Comparison of ENCODE assay signal across 9 cellular contexts in the genomic region with DNA sequence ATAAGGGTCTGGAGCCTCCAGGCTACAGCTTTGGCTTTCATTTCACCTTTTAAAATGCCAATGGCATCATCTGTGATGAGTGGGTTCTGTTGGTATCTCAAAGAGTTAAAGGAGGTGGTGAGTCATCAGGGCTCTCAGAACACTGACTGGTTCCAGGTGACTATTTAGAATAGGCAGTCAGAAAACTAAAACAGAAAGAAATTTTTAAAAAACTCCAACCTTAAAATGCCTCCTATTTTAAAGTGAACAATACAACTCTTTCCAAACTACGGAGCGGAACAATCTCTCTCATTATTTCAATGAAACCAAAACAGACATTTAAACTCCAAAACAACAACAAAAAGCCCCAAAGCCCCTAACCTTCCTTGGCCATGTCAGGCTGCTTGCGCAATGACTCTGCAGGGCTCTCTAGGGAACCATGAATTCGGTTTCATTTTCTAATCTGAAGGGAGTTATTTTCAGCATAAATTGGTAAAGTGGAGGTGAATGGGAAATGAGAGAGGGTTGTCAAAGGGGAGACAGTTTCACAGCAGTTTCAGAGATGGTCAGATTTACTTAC.
DNase-seq lines count a peak whose midpoint lies in the region; ATAC-seq and TF ChIP-seq lines count a peak whose summit lies in the region.
"Had no signal": no experiment of that assay in that cellular context is flagged by ENCODE, and none has a peak within 500 bp of the region (broad histone marks: within the 10 kb centered on the region; RNA-seq: fewer than 3 reads in every experiment).

No MANE protein-coding gene starts in this region.

- H2AFZ ChIP-seq in SK-N-SH (ENCODE audit: low read depth) = no peak overlapping the region
- peak overlapping the region; percentile 42 for H2AFZ ChIP-seq in osteoblast (ENCODE audit: low read length)

- H3K4me1 ChIP-seq in SK-N-SH (ENCODE audit: control insufficient read depth in 1 of 2, insufficient read depth in 2 of 2, low read depth in 1 of 2, low read length in 1 of 2) (no peaks in the 10 kb centered on the region), osteoblast (ENCODE audit: insufficient read depth, low read length) (no peaks in the 10 kb centered on the region)

- H3F3A ChIP-seq in SK-N-SH (replicated peaks; ENCODE audit: insufficient read depth) = no peaks in the 10 kb centered on the region

- no peaks in the 10 kb centered on the region for H3K79me2 ChIP-seq in SK-N-SH (ENCODE audit: insufficient read depth)
- H3K79me2 ChIP-seq in osteoblast (ENCODE audit: insufficient read depth, low read length) = no peaks in the 10 kb centered on the region

- no peaks in the 10 kb centered on the region for H3K27me3 Mint-ChIP-seq in chondrocyte (ENCODE audit: low read depth)

- H3K4me1 Mint-ChIP-seq in chondrocyte (ENCODE audit: low read depth) = peaks cover 15% of the 10 kb centered on the region

- H3K36me3 Mint-ChIP-seq in chondrocyte (ENCODE audit: low read depth) = peaks cover 4% of the 10 kb centered on the region

- no peak for TF ChIP-seq CTCF in SK-N-SH (IDR thresholded peaks at IDR 0.05)
- TF ChIP-seq CTCF in osteoblast (IDR thresholded peaks at IDR 0.05; ENCODE audit: extremely low read depth, low read depth, low read length) = no peak
- no peak for TF ChIP-seq CTCF in chondrocyte (IDR thresholded peaks at IDR 0.05)

- TF ChIP-seq RAD21 in SK-N-SH (IDR thresholded peaks at IDR 0.05; ENCODE audit: low read length) = no peak

- CTCF ChIA-PET in SK-N-SH (lab: Yijun Ruan, JAX) = interaction anchor here (0.8 kb wide), 1 partner anchor 65 kb away, joined by 3 read pairs; no protein-coding TSS in a partner anchor

- H3K36me3 ChIP-seq in SK-N-SH (replicated peaks in 1 of 2; ENCODE audit: control insufficient read depth in 1 of 2, insufficient read depth in 2 of 2, low read length in 1 of 2) (no peaks in the 10 kb centered on the region), osteoblast (ENCODE audit: insufficient read depth, low read length) (no peaks in the 10 kb centered on the region)

- no peak overlapping the region for H3K27ac Mint-ChIP-seq in chondrocyte (ENCODE audit: unreplicated experiment)

- no peak overlapping the region for H3K9ac ChIP-seq in SK-N-SH

- DNase-seq in SK-N-SH = no peak
- peak; percentile 32 for DNase-seq in RPMI8226
- DNase-seq in osteoblast (ENCODE audit: insufficient read length, low spot score, missing footprints) = no peak
- DNase-seq in epidermal melanocyte (ENCODE audit: insufficient read length, low spot score) = no peak
- no peak for DNase-seq in GDM1 (lab: John Stamatoyannopoulos, UW)
- DNase-seq in chondrocyte (ENCODE audit: low spot score) = no peak

- 51% methylated on average over 4 of the region's 4 CpGs for WGBS in SK-N-SH (ENCODE audit: low lambda C conversion rate)

- POLR2A ChIA-PET in SK-N-SH (lab: Yijun Ruan, JAX) = no interaction called here

- H3K4me3 ChIP-seq in SK-N-SH (ENCODE audit: low read depth in 2 of 2, low read length in 1 of 2) = no peak overlapping the region
- peak overlapping the region; percentile 54 for H3K4me3 ChIP-seq in osteoblast (ENCODE audit: insufficient read depth, low read length)

- H3K9me3 ChIP-seq in SK-N-SH (no peaks in the 10 kb centered on the region), osteoblast (ENCODE audit: low read depth, low read length) (no peaks in the 10 kb centered on the region)

- H3K9me3 Mint-ChIP-seq in chondrocyte (ENCODE audit: low read depth) = peaks cover 3% of the 10 kb centered on the region

- H3K27me3 ChIP-seq in SK-N-SH (ENCODE audit: insufficient read depth) (no peaks in the 10 kb centered on the region), osteoblast (ENCODE audit: insufficient read depth, low read length) (no peaks in the 10 kb centered on the region)

- H3K4me2 ChIP-seq in SK-N-SH (no peak overlapping the region), osteoblast (ENCODE audit: insufficient read depth, low read length) (peak overlapping the region; percentile 68)

- no peaks in the 10 kb centered on the region for H3K9me2 ChIP-seq in SK-N-SH

- H4K20me1 ChIP-seq in SK-N-SH (ENCODE audit: insufficient read depth) (no peaks in the 10 kb centered on the region), osteoblast (ENCODE audit: insufficient read depth, low read length) (no peaks in the 10 kb centered on the region)

- ATAC-seq in SK-N-SH treated with all-trans-retinoic acid at 6 μM for 48 hours (no peak), HG02763 (IDR thresholded peaks at IDR 0.05; ENCODE audit: unreplicated experiment) (peak; percentile 97)

- TF ChIP-seq EP300 in SK-N-SH (IDR thresholded peaks at IDR 0.05; ENCODE audit: borderline replicate concordance in 1 of 2, low read depth in 1 of 2, low read length in 1 of 2) = no peak

- H3K27ac ChIP-seq in SK-N-SH (ENCODE audit: low read depth in 2 of 2, low read length in 1 of 2) (no peak overlapping the region), osteoblast (ENCODE audit: low read depth, low read length) (no peak overlapping the region)
- H3K27ac ChIP-seq: C4-2B had no signal

- H3K4me3 Mint-ChIP-seq in chondrocyte (ENCODE audit: unreplicated experiment) = no peak overlapping the region

TF ChIP-seq in SK-N-SH treated with all-trans-retinoic acid at 6 μM for 48 hours, 23 proteins besides CTCF, POLR2A, EP300 and RAD21:
- TF ChIP-seq CSDC2 (CRISPR knock-in tag; IDR thresholded peaks at IDR 0.05) (no peak), ISL1 (CRISPR knock-in tag; IDR thresholded peaks at IDR 0.05) (peak; percentile 38; the same call in 1 of the 2 replicates)

TF ChIP-seq in SK-N-SH, 30 proteins besides CTCF, POLR2A, EP300 and RAD21:
- TF ChIP-seq, protein P1, sequence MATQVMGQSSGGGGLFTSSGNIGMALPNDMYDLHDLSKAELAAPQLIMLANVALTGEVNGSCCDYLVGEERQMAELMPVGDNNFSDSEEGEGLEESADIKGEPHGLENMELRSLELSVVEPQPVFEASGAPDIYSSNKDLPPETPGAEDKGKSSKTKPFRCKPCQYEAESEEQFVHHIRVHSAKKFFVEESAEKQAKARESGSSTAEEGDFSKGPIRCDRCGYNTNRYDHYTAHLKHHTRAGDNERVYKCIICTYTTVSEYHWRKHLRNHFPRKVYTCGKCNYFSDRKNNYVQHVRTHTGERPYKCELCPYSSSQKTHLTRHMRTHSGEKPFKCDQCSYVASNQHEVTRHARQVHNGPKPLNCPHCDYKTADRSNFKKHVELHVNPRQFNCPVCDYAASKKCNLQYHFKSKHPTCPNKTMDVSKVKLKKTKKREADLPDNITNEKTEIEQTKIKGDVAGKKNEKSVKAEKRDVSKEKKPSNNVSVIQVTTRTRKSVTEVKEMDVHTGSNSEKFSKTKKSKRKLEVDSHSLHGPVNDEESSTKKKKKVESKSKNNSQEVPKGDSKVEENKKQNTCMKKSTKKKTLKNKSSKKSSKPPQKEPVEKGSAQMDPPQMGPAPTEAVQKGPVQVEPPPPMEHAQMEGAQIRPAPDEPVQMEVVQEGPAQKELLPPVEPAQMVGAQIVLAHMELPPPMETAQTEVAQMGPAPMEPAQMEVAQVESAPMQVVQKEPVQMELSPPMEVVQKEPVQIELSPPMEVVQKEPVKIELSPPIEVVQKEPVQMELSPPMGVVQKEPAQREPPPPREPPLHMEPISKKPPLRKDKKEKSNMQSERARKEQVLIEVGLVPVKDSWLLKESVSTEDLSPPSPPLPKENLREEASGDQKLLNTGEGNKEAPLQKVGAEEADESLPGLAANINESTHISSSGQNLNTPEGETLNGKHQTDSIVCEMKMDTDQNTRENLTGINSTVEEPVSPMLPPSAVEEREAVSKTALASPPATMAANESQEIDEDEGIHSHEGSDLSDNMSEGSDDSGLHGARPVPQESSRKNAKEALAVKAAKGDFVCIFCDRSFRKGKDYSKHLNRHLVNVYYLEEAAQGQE (IDR thresholded peaks at IDR 0.05; ENCODE audit: low read depth, low read length) = no peak
- TF ChIP-seq, protein P2, sequence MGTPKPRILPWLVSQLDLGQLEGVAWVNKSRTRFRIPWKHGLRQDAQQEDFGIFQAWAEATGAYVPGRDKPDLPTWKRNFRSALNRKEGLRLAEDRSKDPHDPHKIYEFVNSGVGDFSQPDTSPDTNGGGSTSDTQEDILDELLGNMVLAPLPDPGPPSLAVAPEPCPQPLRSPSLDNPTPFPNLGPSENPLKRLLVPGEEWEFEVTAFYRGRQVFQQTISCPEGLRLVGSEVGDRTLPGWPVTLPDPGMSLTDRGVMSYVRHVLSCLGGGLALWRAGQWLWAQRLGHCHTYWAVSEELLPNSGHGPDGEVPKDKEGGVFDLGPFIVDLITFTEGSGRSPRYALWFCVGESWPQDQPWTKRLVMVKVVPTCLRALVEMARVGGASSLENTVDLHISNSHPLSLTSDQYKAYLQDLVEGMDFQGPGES (IDR thresholded peaks at IDR 0.05; ENCODE audit: low read depth, low read length) = no peak
- no peak for TF ChIP-seq RCOR1 (IDR thresholded peaks at IDR 0.05; ENCODE audit: low read length)
- TF ChIP-seq YY1 (IDR thresholded peaks at IDR 0.05; ENCODE audit: low read depth) = no peak
